In genomic region chr1:93910305-93910704, GRCh38 we compare ENCODE assay signal across 13 cellular contexts. TPM values are rescaled to one million over a fixed set of nuclear protein-coding genes. Genes with fewer than 3 reads are reported as not detected.
DNase-seq lines count a peak whose midpoint lies in the region; ATAC-seq, FAIRE-seq and TF ChIP-seq lines count a peak whose summit lies in the region.
"Had no signal": no experiment of that assay in that cellular context is flagged by ENCODE, and none has a peak within 500 bp of the region (broad histone marks: within the 10 kb centered on the region; RNA-seq: fewer than 3 reads in every experiment).

No MANE protein-coding gene starts in this region.

- no peak for DNase-seq in activated T-cell treated with anti-CD3 and anti-CD28 coated beads, Interleukin-2, amount 50 U/mL, for 4 hours
- no peak for DNase-seq in activated T-cell treated with anti-CD3 and anti-CD28 coated beads, Interleukin-2, amount 50 U/mL, for 48 hours
- no peak for DNase-seq in activated CD4-positive, alpha-beta memory T cell treated with anti-CD3 and anti-CD28 coated beads for 36 hours
- DNase-seq in keratinocyte (ENCODE audit: low read depth, low spot score) (no peak), testis (no peak), CD1c-positive myeloid dendritic cell (ENCODE audit: extremely low spot score) (no peak), 8988T (no peak)
- DNase-seq: activated CD4-positive, CD25-positive, alpha-beta regulatory T cell treated with anti-CD3 and anti-CD28 coated beads, Interleukin-2, amount 50 U/mL, for 72 hours; mucosa of descending colon; OCI-M1; stimulated activated CD4-positive, alpha-beta T cell treated with anti-CD3 and anti-CD28 coated beads, Interleukin-2, amount 100 ng/mL, for 48 hours had no signal

- no peak overlapping the region for H3K9ac ChIP-seq in keratinocyte (ENCODE audit: control insufficient read depth, extremely low read depth, insufficient read depth, low read length)

- WGBS in testis, 2 donors: 72 to 74% methylated on average over 4 of the region's 4 CpGs

- H3K9me3 Mint-ChIP-seq in activated T-cell treated with anti-CD3 and anti-CD28 coated beads, Interleukin-2, amount 50 U/mL, for 4 hours: no peaks in the 10 kb centered on the region
- H3K9me3 Mint-ChIP-seq in activated CD4-positive, alpha-beta memory T cell treated with anti-CD3 and anti-CD28 coated beads for 36 hours: peaks cover 6% of the 10 kb centered on the region

- TF ChIP-seq POLR2A in testis (IDR thresholded peaks at IDR 0.05): no peak

- H2AFZ ChIP-seq in keratinocyte (ENCODE audit: control insufficient read depth, low read length): no peak overlapping the region

- CTCF ChIA-PET in activated CD4-positive, alpha-beta memory T cell treated with anti-CD3 and anti-CD28 coated beads for 36 hours (lab: Charles Lee): interaction anchor here (0.7 to 2.2 kb wide), 13 partner anchors 11 to 564 kb away, joined by 3 to 16 read pairs (median 4); partner anchors contain the start of genes DNTTIP2 and DR1

- no peaks in the 10 kb centered on the region for H3K9me3 ChIP-seq in keratinocyte (ENCODE audit: control insufficient read depth, low read depth, low read length)
- H3K9me3 ChIP-seq in testis: no peaks in the 10 kb centered on the region
- H3K9me3 ChIP-seq: mucosa of descending colon had no signal

- POLR2A ChIA-PET in activated CD4-positive, alpha-beta memory T cell treated with anti-CD3 and anti-CD28 coated beads for 36 hours (lab: Charles Lee): interaction anchor here (1.4 to 1.8 kb wide), 2 partner anchors 11 to 31 kb away, joined by 4 to 11 read pairs; partner anchors contain the start of gene DNTTIP2

- H3K36me3 Mint-ChIP-seq in activated T-cell treated with anti-CD3 and anti-CD28 coated beads, Interleukin-2, amount 50 U/mL, for 4 hours (ENCODE audit: insufficient read depth): peaks cover 4% of the 10 kb centered on the region
- peaks cover 8% of the 10 kb centered on the region for H3K36me3 Mint-ChIP-seq in activated CD4-positive, alpha-beta memory T cell treated with anti-CD3 and anti-CD28 coated beads for 36 hours

- no peak for FAIRE-seq in keratinocyte (lab: Jason Lieb, UNC)
- FAIRE-seq: urothelium cell line had no signal

- H3K9me1 ChIP-seq in keratinocyte (ENCODE audit: control insufficient read depth, extremely low read depth, insufficient read depth, low read length): no peaks in the 10 kb centered on the region

- H3K79me2 ChIP-seq in keratinocyte (ENCODE audit: control insufficient read depth, insufficient read depth, low read length): peaks cover 36% of the 10 kb centered on the region

- H3K4me1 ChIP-seq in keratinocyte (ENCODE audit: control insufficient read depth, extremely low read depth, insufficient read depth, low read length) (peaks cover 16% of the 10 kb centered on the region), testis (peaks cover 9% of the 10 kb centered on the region)

- H3K4me3 ChIP-seq in keratinocyte (ENCODE audit: control insufficient read depth in 2 of 3, extremely low read depth in 1 of 3, insufficient read depth in 2 of 3, low read depth in 1 of 3, low read length in 3 of 3) (no peak overlapping the region), testis (peak overlapping the region; percentile 75 to 92)
- H3K4me3 ChIP-seq: mucosa of descending colon had no signal

- no peaks in the 10 kb centered on the region for H3K27me3 ChIP-seq in keratinocyte (ENCODE audit: control insufficient read depth, extremely low read depth, insufficient read depth, low read length)
- no peaks in the 10 kb centered on the region for H3K27me3 ChIP-seq in testis

- peak overlapping the region; percentile 63 for H3K4me2 ChIP-seq in keratinocyte (ENCODE audit: control insufficient read depth, extremely low read depth, insufficient read depth, low read depth, low read length)

- H3K4me1 Mint-ChIP-seq in activated T-cell treated with anti-CD3 and anti-CD28 coated beads, Interleukin-2, amount 50 U/mL, for 4 hours (ENCODE audit: low read depth): peaks cover 29% of the 10 kb centered on the region
- peaks cover 24% of the 10 kb centered on the region for H3K4me1 Mint-ChIP-seq in activated CD4-positive, alpha-beta memory T cell treated with anti-CD3 and anti-CD28 coated beads for 36 hours (ENCODE audit: low read depth)

- peak overlapping the region; percentile 86 for H3K4me3 Mint-ChIP-seq in activated T-cell treated with anti-CD3 and anti-CD28 coated beads, Interleukin-2, amount 50 U/mL, for 4 hours
- peak overlapping the region; percentile 76 for H3K4me3 Mint-ChIP-seq in activated CD4-positive, alpha-beta memory T cell treated with anti-CD3 and anti-CD28 coated beads for 36 hours

- dilution Hi-C loops in keratinocyte (cut with MboI; ENCODE audit: extremely low pct_ligation_motif_present, low sequenced_read_pairs): no loop called here

- intact Hi-C loops in activated CD4-positive, alpha-beta memory T cell treated with anti-CD3 and anti-CD28 coated beads for 36 hours (cut with micrococcal nuclease): no loop called here
- intact Hi-C loops in testis (cut with DNase I; ENCODE audit: low total_unique reads): no loop called here

- H3K27me3 Mint-ChIP-seq in activated T-cell treated with anti-CD3 and anti-CD28 coated beads, Interleukin-2, amount 50 U/mL, for 4 hours (ENCODE audit: low read depth): no peaks in the 10 kb centered on the region
- H3K27me3 Mint-ChIP-seq in activated CD4-positive, alpha-beta memory T cell treated with anti-CD3 and anti-CD28 coated beads for 36 hours: no peaks in the 10 kb centered on the region

- no peak for TF ChIP-seq CTCF in keratinocyte (optimal IDR thresholded peaks at IDR 0.05 in 1 of 3, IDR thresholded peaks at IDR 0.05 in 1 of 3, conservative IDR thresholded peaks at IDR 0.05 in 1 of 3; ENCODE audit: extremely low read depth in 1 of 3, insufficient read depth in 2 of 3, low read length in 3 of 3)
- no peak for TF ChIP-seq CTCF in testis (IDR thresholded peaks at IDR 0.05)

- H4K20me1 ChIP-seq in keratinocyte (ENCODE audit: control insufficient read depth, extremely low read depth, insufficient read depth, low read length): no peaks in the 10 kb centered on the region

- no peak for ATAC-seq in activated T-cell treated with anti-CD3 and anti-CD28 coated beads, Interleukin-2, amount 50 U/mL, for 4 hours
- no peak for ATAC-seq in GM21723 (IDR thresholded peaks at IDR 0.05; ENCODE audit: unreplicated experiment)

- no peak overlapping the region for H3K27ac ChIP-seq in keratinocyte (ENCODE audit: control insufficient read depth, insufficient read depth, low read length)
- H3K27ac ChIP-seq in testis: peak overlapping the region in 1 of 2 donors; percentile 88

- H3K36me3 ChIP-seq in keratinocyte (ENCODE audit: control insufficient read depth in 2 of 2, extremely low read depth in 1 of 2, insufficient read depth in 2 of 2, low read length in 2 of 2) (no peaks in the 10 kb centered on the region), testis (ENCODE audit: low read depth, missing control alignments) (no peaks in the 10 kb centered on the region)

- H3K27ac Mint-ChIP-seq in activated CD4-positive, alpha-beta memory T cell treated with anti-CD3 and anti-CD28 coated beads for 36 hours: no peak overlapping the region

RNA-seq across cellular contexts. Expression of gene GCLM, which starts 1.1 kb away (rescaled TPM):
- 10 to 100 TPM; 23.3 to 36.9 (median 30.3) TPM for total RNA-seq in activated T-cell treated with anti-CD3 and anti-CD28 coated beads, Interleukin-2, amount 50 U/mL, for 4 hours
- total RNA-seq in activated CD4-positive, alpha-beta memory T cell treated with anti-CD3 and anti-CD28 coated beads for 36 hours: 10 to 100 TPM; 21.7 to 26.5 TPM
- polyA plus RNA-seq in keratinocyte: 17.9 to 44.1 TPM (median 41.8 TPM) in 3 replicates
- polyA plus RNA-seq in keratinocyte (2011; ENCODE audit: low read depth): 1.6 TPM
- 17.1 and 45.0 TPM in 2 replicates for polyA plus RNA-seq in keratinocyte (2011; cell fraction: cytosol; rRNA removed)
- polyA plus RNA-seq in keratinocyte (2011; cell fraction: nucleus; rRNA removed): 28.6 and 30.9 TPM in 2 replicates
- 6.4 and 36.0 TPM in 2 replicates for polyA plus RNA-seq in keratinocyte (2012; ENCODE audit: low replicate concordance)
- 4.6 to 19.0 TPM (median 12.2 TPM) in 3 replicates for polyA minus RNA-seq in keratinocyte
- polyA minus RNA-seq in keratinocyte (2011; cell fraction: cytosol; rRNA and poly(A)+ RNA removed): 13.6 TPM
- polyA minus RNA-seq in keratinocyte (2011; cell fraction: nucleus; rRNA and poly(A)+ RNA removed): 13.0 and 17.3 TPM in 2 replicates
- total RNA-seq in testis: 1 to 10 TPM; 4.9 to 5.2 TPM
- 11.8 TPM for polyA plus RNA-seq in testis (ENCODE audit: insufficient read depth, low read depth, low replicate concordance)

RNA-seq across cellular contexts. Expression of gene DNTTIP2, which starts 31.3 kb away (rescaled TPM):
- total RNA-seq in activated T-cell treated with anti-CD3 and anti-CD28 coated beads, Interleukin-2, amount 50 U/mL, for 4 hours: 100 to 1,000 TPM; 135 to 143 (median 141) TPM
- 10 to 100 TPM; 84.4 to 91.1 TPM for total RNA-seq in activated CD4-positive, alpha-beta memory T cell treated with anti-CD3 and anti-CD28 coated beads for 36 hours
- 28.0 to 46.2 TPM (median 32.7 TPM) in 3 replicates for polyA plus RNA-seq in keratinocyte
- 133 TPM for polyA plus RNA-seq in keratinocyte (2011; ENCODE audit: low read depth)
- polyA plus RNA-seq in keratinocyte (2011; cell fraction: cytosol; rRNA removed): 19.4 and 39.1 TPM in 2 replicates
- polyA plus RNA-seq in keratinocyte (2011; cell fraction: nucleus; rRNA removed): 30.8 and 44.9 TPM in 2 replicates
- 56.5 and 60.3 TPM in 2 replicates for polyA plus RNA-seq in keratinocyte (2012; ENCODE audit: low replicate concordance)
- 8.7 to 49.8 TPM (median 26.9 TPM) in 3 replicates for polyA minus RNA-seq in keratinocyte
- polyA minus RNA-seq in keratinocyte (2011; cell fraction: cytosol; rRNA and poly(A)+ RNA removed): 10.4 TPM
- polyA minus RNA-seq in keratinocyte (2011; cell fraction: nucleus; rRNA and poly(A)+ RNA removed): 13.2 and 54.1 TPM in 2 replicates
- 10 to 100 TPM; 30.8 to 35.4 TPM for total RNA-seq in testis
- polyA plus RNA-seq in testis (ENCODE audit: insufficient read depth, low read depth, low replicate concordance): 17.0 TPM

Comparison
In these comparisons a context has a peak if more than half of its experiments do, and no peak if none do; other contexts are left out.
1. H3K4me3 ChIP-seq: peak in testis (2 of 2); none in keratinocyte (0 of 3).